In genomic region chr21:31363720-31364119, GRCh38 we compare ENCODE assay signal across 12 cellular contexts. TPM values are rescaled to one million over a fixed set of nuclear protein-coding genes. Genes with fewer than 3 reads are reported as not detected.
DNase-seq lines count a peak whose midpoint lies in the region; ATAC-seq lines count a peak whose summit lies in the region.
"Had no signal": no experiment of that assay in that cellular context is flagged by ENCODE, and none has a peak within 500 bp of the region (broad histone marks: within the 10 kb centered on the region; RNA-seq: fewer than 3 reads in every experiment).

No MANE protein-coding gene starts in this region.

- H3K27ac Mint-ChIP-seq in activated T-cell treated with anti-CD3 and anti-CD28 coated beads, Interleukin-2, amount 50 U/mL, for 72 hours: peak overlapping the region; percentile 85
- peak overlapping the region; percentile 76 for H3K27ac Mint-ChIP-seq in stimulated activated naive CD8-positive, alpha-beta T cell treated with anti-CD3 and anti-CD28 coated beads, Interleukin-15, Interleukin-2, amounts not matched to agents 100 ng/mL and 50 ng/mL, for 24 hours

- H3K27me3 Mint-ChIP-seq in activated T-cell treated with anti-CD3 and anti-CD28 coated beads, Interleukin-2, amount 50 U/mL, for 72 hours (ENCODE audit: low read depth): no peaks in the 10 kb centered on the region
- no peaks in the 10 kb centered on the region for H3K27me3 Mint-ChIP-seq in stimulated activated naive CD8-positive, alpha-beta T cell treated with anti-CD3 and anti-CD28 coated beads, Interleukin-15, Interleukin-2, amounts not matched to agents 100 ng/mL and 50 ng/mL, for 24 hours
- H3K27me3 Mint-ChIP-seq: central memory CD8-positive, alpha-beta T cell had no signal

- H3K9me3 Mint-ChIP-seq in activated T-cell treated with anti-CD3 and anti-CD28 coated beads, Interleukin-2, amount 50 U/mL, for 72 hours: peaks cover 0 to 3% of the 10 kb centered on the region in 2 donors
- peaks cover 15% of the 10 kb centered on the region for H3K9me3 Mint-ChIP-seq in stimulated activated naive CD8-positive, alpha-beta T cell treated with anti-CD3 and anti-CD28 coated beads, Interleukin-15, Interleukin-2, amounts not matched to agents 100 ng/mL and 50 ng/mL, for 24 hours

- H3K4me1 Mint-ChIP-seq in activated T-cell treated with anti-CD3 and anti-CD28 coated beads, Interleukin-2, amount 50 U/mL, for 72 hours (ENCODE audit: low read depth): peaks cover 65% of the 10 kb centered on the region
- H3K4me1 Mint-ChIP-seq in stimulated activated naive CD8-positive, alpha-beta T cell treated with anti-CD3 and anti-CD28 coated beads, Interleukin-15, Interleukin-2, amounts not matched to agents 100 ng/mL and 50 ng/mL, for 24 hours (ENCODE audit: low read depth): peaks cover 56% of the 10 kb centered on the region

- DNase-seq in activated T-cell treated with anti-CD3 and anti-CD28 coated beads, Interleukin-2, amount 50 U/mL, for 72 hours: no peak
- DNase-seq in activated T-cell treated with anti-CD3 and anti-CD28 coated beads, Interleukin-2, amount 50 U/mL, for 1 hour: no peak
- peak; percentile 55 for DNase-seq in RPMI7951 (ENCODE audit: low read depth)
- DNase-seq in central memory CD4-positive, alpha-beta T cell: peak; percentile 27
- DNase-seq in left cardiac atrium: no peak
- DNase-seq: mammary epithelial cell, NCI-H2107, T1000 had no signal

- H3K36me3 Mint-ChIP-seq in activated T-cell treated with anti-CD3 and anti-CD28 coated beads, Interleukin-2, amount 50 U/mL, for 72 hours (ENCODE audit: insufficient read depth in 2 of 2): peaks cover 5 to 6% of the 10 kb centered on the region in 2 donors
- H3K36me3 Mint-ChIP-seq in stimulated activated naive CD8-positive, alpha-beta T cell treated with anti-CD3 and anti-CD28 coated beads, Interleukin-15, Interleukin-2, amounts not matched to agents 100 ng/mL and 50 ng/mL, for 24 hours (ENCODE audit: low read depth): no peaks in the 10 kb centered on the region

- peak overlapping the region; percentile 52 to 78 for H3K4me3 Mint-ChIP-seq in activated T-cell treated with anti-CD3 and anti-CD28 coated beads, Interleukin-2, amount 50 U/mL, for 72 hours
- H3K4me3 Mint-ChIP-seq in stimulated activated naive CD8-positive, alpha-beta T cell treated with anti-CD3 and anti-CD28 coated beads, Interleukin-15, Interleukin-2, amounts not matched to agents 100 ng/mL and 50 ng/mL, for 24 hours: peak overlapping the region; percentile 32
- H3K4me3 Mint-ChIP-seq: central memory CD8-positive, alpha-beta T cell had no signal

- ATAC-seq in activated T-cell treated with anti-CD3 and anti-CD28 coated beads, Interleukin-2, amount 50 U/mL, for 72 hours (replicated peaks in 1 of 2): peak in 1 of 2 donors; percentile 33
- ATAC-seq in GM21447 (IDR thresholded peaks at IDR 0.05; ENCODE audit: unreplicated experiment) (no peak), left cardiac atrium (no peak), GM21576 (IDR thresholded peaks at IDR 0.05; ENCODE audit: unreplicated experiment) (no peak)

- intact Hi-C loops in left cardiac atrium (cut with DNase I): no loop called here

RNA-seq across cellular contexts. Expression of gene TIAM1, which starts 19.7 kb away (rescaled TPM):
- total RNA-seq in activated T-cell treated with anti-CD3 and anti-CD28 coated beads, Interleukin-2, amount 50 U/mL, for 72 hours: 10 to 100 TPM; 62.2 to 63.7 TPM
- 3.5 and 3.6 TPM in 2 replicates for total RNA-seq in RPMI7951 (2014; rRNA removed; shearing (Covaris generic))
- total RNA-seq in left cardiac atrium: 1 to 10 TPM; 5.0 to 6.7 TPM

Comparison
In these comparisons a context has a peak if more than half of its experiments do, and no peak if none do; other contexts are left out.
1. DNase-seq: peak in RPMI7951 (single experiment) and central memory CD4-positive, alpha-beta T cell (single experiment); none in activated T-cell treated with anti-CD3 and anti-CD28 coated beads, Interleukin-2, amount 50 U/mL, for 72 hours (0 of 2), activated T-cell treated with anti-CD3 and anti-CD28 coated beads, Interleukin-2, amount 50 U/mL, for 1 hour (single experiment) and left cardiac atrium (single experiment).
2. RNA of gene TIAM1, which starts 19.7 kb away (total RNA-seq): 62.2 to 63.7 TPM in activated T-cell treated with anti-CD3 and anti-CD28 coated beads, Interleukin-2, amount 50 U/mL, for 72 hours; 5.0 to 6.7 TPM in left cardiac atrium and 3.5 to 3.6 TPM in RPMI7951; every median in the first group is over 4 times any median in the second.